Comparison of ENCODE assay signal across 8 cellular contexts in the genomic region with DNA sequence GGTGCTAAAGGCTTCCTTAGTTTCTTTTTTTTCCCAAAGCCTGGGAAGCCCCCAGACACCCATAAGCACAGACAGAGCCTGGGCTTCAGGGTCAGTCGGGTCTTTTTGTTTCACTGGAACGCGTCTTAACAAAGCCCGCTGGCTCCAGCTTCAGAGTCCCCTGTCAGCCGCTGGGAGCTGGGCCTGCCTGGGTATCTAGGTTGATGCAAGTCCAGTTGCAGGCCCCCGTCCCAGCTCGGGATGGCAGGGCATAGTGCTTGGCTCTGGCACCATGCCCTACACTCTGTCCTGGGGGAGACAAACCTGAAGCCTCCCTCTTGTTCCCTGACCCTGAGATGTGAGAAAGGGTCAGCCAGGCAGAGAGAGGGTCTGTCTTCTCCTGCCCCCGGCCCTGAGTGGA. TPM values are rescaled to one million over a fixed set of nuclear protein-coding genes. Genes with fewer than 3 reads are reported as not detected.
"Had no signal": no experiment of that assay in that cellular context is flagged by ENCODE, and none has a peak within 500 bp of the region (broad histone marks: within the 10 kb centered on the region; RNA-seq: fewer than 3 reads in every experiment).

No MANE protein-coding gene starts in this region.

- H3K9ac ChIP-seq: GM23248 had no signal

- H3K27ac ChIP-seq: GM23248 had no signal

- ATAC-seq: HCT116 had no signal

- DNase-seq: GM23248, GOT3, H7, HFFc6, IMR-90 had no signal

- H3K36me3 ChIP-seq: HAP-1 had no signal

- H3K4me3 ChIP-seq: GM23248, HAP-1 had no signal

- H2AFZ ChIP-seq: GM23248 had no signal

- H3K4me1 ChIP-seq: HAP-1 had no signal

- H3K9me3 ChIP-seq: HAP-1 had no signal

RNA-seq across cellular contexts. Expression of a gene that starts 14.5 kb away (rescaled TPM):
- total RNA-seq: HT-29 had no signal
